In the genomic region with DNA sequence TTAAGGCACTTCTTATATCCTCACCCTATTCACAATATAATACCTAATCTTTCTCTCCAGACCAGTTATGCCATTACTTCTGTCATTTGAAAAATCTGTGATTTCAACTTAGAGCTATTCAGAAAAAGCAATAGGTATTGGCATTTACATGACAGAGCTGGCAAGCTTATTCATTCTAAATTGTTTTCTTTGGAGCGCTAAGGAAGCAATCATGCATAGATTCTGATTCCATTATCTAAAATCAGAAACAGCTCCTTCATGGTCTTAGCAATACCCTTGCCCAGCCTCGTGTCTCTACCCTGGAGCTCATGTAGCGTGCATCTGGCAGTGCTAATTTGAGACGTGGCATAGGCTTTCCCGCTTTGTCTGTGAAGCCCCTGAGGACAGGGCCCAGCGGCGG, we compare ENCODE assay signal across 12 cellular contexts. TPM values are rescaled to one million over a fixed set of nuclear protein-coding genes. Genes with fewer than 3 reads are reported as not detected.
"Had no signal": no experiment of that assay in that cellular context is flagged by ENCODE, and none has a peak within 500 bp of the region (broad histone marks: within the 10 kb centered on the region; RNA-seq: fewer than 3 reads in every experiment).

No MANE protein-coding gene starts in this region.

- H3K4me3 ChIP-seq: tibial nerve had no signal

- H3K27ac ChIP-seq: foreskin keratinocyte, neutrophil, tibial nerve had no signal

- H3K27me3 ChIP-seq: tibial nerve had no signal

- H3K36me3 ChIP-seq: neutrophil, tibial nerve had no signal

- ATAC-seq: effector memory CD8-positive, alpha-beta T cell; foreskin keratinocyte; left colon; naive thymus-derived CD8-positive, alpha-beta T cell; right cardiac atrium had no signal

- H3K4me1 ChIP-seq: foreskin keratinocyte had no signal

- H3K9me3 ChIP-seq: neutrophil, tibial nerve had no signal

- DNase-seq: effector memory CD8-positive, alpha-beta T cell; erythroblast; foreskin keratinocyte; immature natural killer cell; left colon; naive thymus-derived CD8-positive, alpha-beta T cell; posterior cingulate gyrus; right cardiac atrium; stimulated activated CD4-positive, alpha-beta T cell treated with anti-CD3 and anti-CD28 coated beads, Interleukin-12 subunit alpha, Interleukin-12 subunit beta, amount 100 ng/mL, for 4 hours had no signal

RNA-seq across cellular contexts. Expression of a gene that starts 4.5 kb away (rescaled TPM):
- total RNA-seq: foreskin keratinocyte; mononuclear cell; naive thymus-derived CD8-positive, alpha-beta T cell had no signal
- polyA plus RNA-seq: naive thymus-derived CD8-positive, alpha-beta T cell had no signal
